Comparison of ENCODE assay signal across 32 cellular contexts in genomic region chr12:52915637-52916036, GRCh38.
"Had no signal": no experiment of that assay in that cellular context is flagged by ENCODE, and none has a peak within 500 bp of the region (broad histone marks: within the 10 kb centered on the region; RNA-seq: fewer than 3 reads in every experiment).

No MANE protein-coding gene starts in this region.

- H3K9me3 ChIP-seq: adrenal gland, ascending aorta, heart left ventricle, lower lobe of right lung, testis had no signal

- H3K4me1 ChIP-seq: adrenal gland, ascending aorta, heart left ventricle, left lung, lower lobe of right lung, testis had no signal

- H3K36me3 Mint-ChIP-seq: activated naive CD8-positive, alpha-beta T cell treated with anti-CD3 and anti-CD28 coated beads for 36 hours had no signal

- ATAC-seq: activated CD4-positive, CD25-positive, alpha-beta regulatory T cell treated with anti-CD3 and anti-CD28 coated beads, Interleukin-2, amount 50 U/mL, for 24 hours; esophagus mucosa; heart left ventricle; left lung; lower lobe of right lung; sciatic nerve had no signal

- H3K4me1 Mint-ChIP-seq: activated naive CD8-positive, alpha-beta T cell treated with anti-CD3 and anti-CD28 coated beads for 36 hours; nephron had no signal

- DNase-seq: activated CD4-positive, alpha-beta T cell treated with anti-CD3 and anti-CD28 coated beads for 48 hours; activated CD4-positive, alpha-beta T cell treated with anti-CD3 and anti-CD28 coated beads, Interleukin-2, amount 50 U/mL, for 48 hours; activated CD8-positive, alpha-beta memory T cell treated with anti-CD3 and anti-CD28 coated beads for 24 hours; activated effector memory CD4-positive, alpha-beta T cell treated with anti-CD3 and anti-CD28 coated beads, Interleukin-2, amount 50 U/mL, for 16 hours; activated naive CD4-positive, alpha-beta T cell treated with anti-CD3 and anti-CD28 coated beads for 36 hours; activated naive CD8-positive, alpha-beta T cell treated with anti-CD3 and anti-CD28 coated beads for 36 hours; adrenal gland; brain microvascular endothelial cell; cortex of kidney; endodermal cell; foreskin fibroblast; heart left ventricle; kidney glomerular epithelial cell; left lung; lower lobe of right lung; mesenchymal stem cell; retina; stimulated activated CD4-positive, alpha-beta T cell treated with anti-CD3 and anti-CD28 coated beads, Interleukin-4, amount 100 ng/mL, for 4 hours; stimulated activated CD8-positive, alpha-beta memory T cell treated with anti-CD3 and anti-CD28 coated beads, Interleukin-4, amount 100 ng/mL, for 48 hours; stimulated activated naive CD4-positive, alpha-beta T cell treated with Interleukin-2 at 50 U/mL for 16 hours; T-helper 9 cell; testis; trophoblast cell; WERI-Rb-1 had no signal

- H3K9me3 Mint-ChIP-seq: activated naive CD4-positive, alpha-beta T cell treated with anti-CD3 and anti-CD28 coated beads for 36 hours; activated naive CD8-positive, alpha-beta T cell treated with anti-CD3 and anti-CD28 coated beads for 36 hours; activated T-helper 1 cell treated with anti-CD3 and anti-CD28 coated beads, Interleukin-12 subunit alpha, Interleukin-12 subunit beta, Interleukin-2, Interleukin-4 antibody, amounts not matched to agents 30 ng/mL and 10 ng/mL and 1 ng/mL, durations not matched to agents 14 hours and 24 hours and 36 hours; endodermal cell; nephron; T-helper 1 cell treated with Interleukin-12 subunit alpha and Interleukin-12 subunit beta and Interleukin-4 antibody, amounts not matched to agents 30 μg/mL and 1 μg/mL, for 36 hours had no signal

- H3K27me3 ChIP-seq: adrenal gland, ascending aorta, brain microvascular endothelial cell, heart left ventricle, left lung, testis had no signal

- H3K36me3 ChIP-seq: adrenal gland, ascending aorta, brain microvascular endothelial cell, heart left ventricle, left lung, lower lobe of right lung, WERI-Rb-1 had no signal

- H3K27me3 Mint-ChIP-seq: activated naive CD8-positive, alpha-beta T cell treated with anti-CD3 and anti-CD28 coated beads for 36 hours had no signal

- H3K4me3 ChIP-seq: adrenal gland, ascending aorta, heart left ventricle, left lung, lower lobe of right lung, skin epidermis, testis had no signal

- H3K4me3 Mint-ChIP-seq: activated naive CD4-positive, alpha-beta T cell treated with anti-CD3 and anti-CD28 coated beads for 36 hours; activated naive CD8-positive, alpha-beta T cell treated with anti-CD3 and anti-CD28 coated beads for 36 hours; activated T-helper 1 cell treated with anti-CD3 and anti-CD28 coated beads, Interleukin-12 subunit alpha, Interleukin-12 subunit beta, Interleukin-2, Interleukin-4 antibody, amounts not matched to agents 30 ng/mL and 10 ng/mL and 1 ng/mL, durations not matched to agents 14 hours and 24 hours and 36 hours; endodermal cell; nephron; T-helper 1 cell treated with Interleukin-12 subunit alpha and Interleukin-12 subunit beta and Interleukin-4 antibody, amounts not matched to agents 30 μg/mL and 1 μg/mL, for 36 hours had no signal

- H3K27ac ChIP-seq: adrenal gland, ascending aorta, brain microvascular endothelial cell, heart left ventricle, left lung, lower lobe of right lung, skin epidermis, testis, WERI-Rb-1 had no signal

- H3K27ac Mint-ChIP-seq: activated naive CD4-positive, alpha-beta T cell treated with anti-CD3 and anti-CD28 coated beads for 36 hours; activated naive CD8-positive, alpha-beta T cell treated with anti-CD3 and anti-CD28 coated beads for 36 hours; activated T-helper 1 cell treated with anti-CD3 and anti-CD28 coated beads, Interleukin-12 subunit alpha, Interleukin-12 subunit beta, Interleukin-2, Interleukin-4 antibody, amounts not matched to agents 30 ng/mL and 10 ng/mL and 1 ng/mL, durations not matched to agents 14 hours and 24 hours and 36 hours; nephron; T-helper 1 cell treated with Interleukin-12 subunit alpha and Interleukin-12 subunit beta and Interleukin-4 antibody, amounts not matched to agents 30 μg/mL and 1 μg/mL, for 36 hours had no signal
